Comparison of ENCODE assay signal across 17 cellular contexts in genomic region chr17:20999841-21000532, GRCh38. TPM values are rescaled to one million over a fixed set of nuclear protein-coding genes. Genes with fewer than 3 reads are reported as not detected.
DNase-seq lines count a peak whose midpoint lies in the region; ATAC-seq and TF ChIP-seq lines count a peak whose summit lies in the region.
"Had no signal": no experiment of that assay in that cellular context is flagged by ENCODE, and none has a peak within 500 bp of the region (broad histone marks: within the 10 kb centered on the region; RNA-seq: fewer than 3 reads in every experiment).

No MANE protein-coding gene starts in this region.

- no peak overlapping the region for H3K4me2 ChIP-seq in Karpas-422 (ENCODE audit: low read depth, low read length, poor library complexity, severe bottlenecking)

- peaks cover 43% of the 10 kb centered on the region for H4K20me1 ChIP-seq in Karpas-422 (ENCODE audit: insufficient read depth, low read depth, low read length)

- intact Hi-C loops in left lung (cut with DNase I) = no loop called here

- H3K9me3 Mint-ChIP-seq in activated T-cell treated with anti-CD3 and anti-CD28 coated beads, Interleukin-2, amount 50 U/mL, for 24 hours = no peaks in the 10 kb centered on the region
- H3K9me3 Mint-ChIP-seq in activated T-cell treated with anti-CD3 and anti-CD28 coated beads, Interleukin-2, amount 50 U/mL, for 4 hours = no peaks in the 10 kb centered on the region
- H3K9me3 Mint-ChIP-seq in WTC11 = no peaks in the 10 kb centered on the region

- H3K9me2 ChIP-seq in Karpas-422 (replicated peaks; ENCODE audit: insufficient read depth, low read length) = no peaks in the 10 kb centered on the region

- H3K9me3 ChIP-seq in left lung (no peaks in the 10 kb centered on the region), subcutaneous abdominal adipose tissue (ENCODE audit: control insufficient read depth in 5 of 5, low read length in 5 of 5) (no peaks in the 10 kb centered on the region), Karpas-422 (ENCODE audit: low read length) (no peaks in the 10 kb centered on the region)
- H3K9me3 ChIP-seq: body of pancreas, MG63, testis had no signal

- H3K36me3 ChIP-seq in left lung (peaks cover 0 to 59% of the 10 kb centered on the region in 2 donors), subcutaneous abdominal adipose tissue (ENCODE audit: control insufficient read depth in 5 of 5, insufficient read depth in 5 of 5, low read length in 5 of 5) (peaks cover 0 to 64% (median 58%) of the 10 kb centered on the region in 5 donors), Karpas-422 (ENCODE audit: insufficient read depth, low read length) (peaks cover 24% of the 10 kb centered on the region)

- H3K27ac ChIP-seq in left lung (no peak overlapping the region), subcutaneous abdominal adipose tissue (ENCODE audit: low read depth, low read length) (peak overlapping the region; percentile 57), Karpas-422 (ENCODE audit: low read length) (no peak overlapping the region)
- H3K27ac ChIP-seq: body of pancreas, epithelial cell of prostate, HL-60 had no signal

- H3K79me2 ChIP-seq in Karpas-422 (ENCODE audit: low read length) = no peaks in the 10 kb centered on the region

- no peaks in the 10 kb centered on the region for H3K27me3 ChIP-seq in left lung
- H3K27me3 ChIP-seq in subcutaneous abdominal adipose tissue (ENCODE audit: control insufficient read depth in 5 of 5, insufficient read depth in 4 of 5, low read length in 5 of 5) = no peaks in the 10 kb centered on the region
- no peaks in the 10 kb centered on the region for H3K27me3 ChIP-seq in Karpas-422 (ENCODE audit: low read length)
- H3K27me3 ChIP-seq: body of pancreas, MG63, testis had no signal

- TF ChIP-seq CTCF in WTC11 (IDR thresholded peaks at IDR 0.05) = no peak
- TF ChIP-seq CTCF in left lung (IDR thresholded peaks at IDR 0.05) = no peak

- peaks cover 64% of the 10 kb centered on the region for H3K36me3 Mint-ChIP-seq in activated T-cell treated with anti-CD3 and anti-CD28 coated beads, Interleukin-2, amount 50 U/mL, for 24 hours (ENCODE audit: low read depth)
- peaks cover 16% of the 10 kb centered on the region for H3K36me3 Mint-ChIP-seq in activated T-cell treated with anti-CD3 and anti-CD28 coated beads, Interleukin-2, amount 50 U/mL, for 4 hours (ENCODE audit: insufficient read depth)
- H3K36me3 Mint-ChIP-seq in WTC11 = peaks cover 41% of the 10 kb centered on the region

- H3K4me1 Mint-ChIP-seq in activated T-cell treated with anti-CD3 and anti-CD28 coated beads, Interleukin-2, amount 50 U/mL, for 24 hours (ENCODE audit: low read depth) = peaks cover 35% of the 10 kb centered on the region
- peaks cover 30% of the 10 kb centered on the region for H3K4me1 Mint-ChIP-seq in activated T-cell treated with anti-CD3 and anti-CD28 coated beads, Interleukin-2, amount 50 U/mL, for 4 hours (ENCODE audit: low read depth)
- H3K4me1 Mint-ChIP-seq in WTC11 = peaks cover 15% of the 10 kb centered on the region; the same call in 1 of the 2 replicates

- no peak overlapping the region for H3K4me3 ChIP-seq in left lung
- H3K4me3 ChIP-seq in subcutaneous abdominal adipose tissue (ENCODE audit: low read depth in 1 of 5, low read length in 5 of 5) = no peak overlapping the region
- no peak overlapping the region for H3K4me3 ChIP-seq in Karpas-422 (ENCODE audit: low read length)
- H3K4me3 ChIP-seq: body of pancreas, MG63, testis had no signal

- H3K27ac Mint-ChIP-seq in activated T-cell treated with anti-CD3 and anti-CD28 coated beads, Interleukin-2, amount 50 U/mL, for 24 hours = peak overlapping the region; percentile 86
- H3K27ac Mint-ChIP-seq in WTC11 = peak overlapping the region; percentile 76

- POLR2A ChIA-PET in WTC11 (lab: Charles Lee) = no interaction called here

- no peak overlapping the region for H3K4me3 Mint-ChIP-seq in activated T-cell treated with anti-CD3 and anti-CD28 coated beads, Interleukin-2, amount 50 U/mL, for 24 hours
- no peak overlapping the region for H3K4me3 Mint-ChIP-seq in activated T-cell treated with anti-CD3 and anti-CD28 coated beads, Interleukin-2, amount 50 U/mL, for 4 hours
- no peak overlapping the region for H3K4me3 Mint-ChIP-seq in WTC11

- peaks cover 2 to 27% of the 10 kb centered on the region in 2 donors for H3K4me1 ChIP-seq in left lung
- peaks cover 2 to 48% (median 38%) of the 10 kb centered on the region in 5 donors for H3K4me1 ChIP-seq in subcutaneous abdominal adipose tissue (ENCODE audit: control insufficient read depth in 5 of 5, insufficient read depth in 5 of 5, low read length in 5 of 5)
- H3K4me1 ChIP-seq in Karpas-422 (ENCODE audit: low read length) = no peaks in the 10 kb centered on the region
- H3K4me1 ChIP-seq: body of pancreas had no signal

- no peak for ATAC-seq in activated T-cell treated with anti-CD3 and anti-CD28 coated beads, Interleukin-2, amount 50 U/mL, for 4 hours
- ATAC-seq in WTC11 (no peak), left lung (peak; percentile 4), HG03432 (IDR thresholded peaks at IDR 0.05; ENCODE audit: unreplicated experiment) (no peak)
- ATAC-seq: body of pancreas had no signal

- H3K27me3 Mint-ChIP-seq in activated T-cell treated with anti-CD3 and anti-CD28 coated beads, Interleukin-2, amount 50 U/mL, for 24 hours = no peaks in the 10 kb centered on the region
- H3K27me3 Mint-ChIP-seq in activated T-cell treated with anti-CD3 and anti-CD28 coated beads, Interleukin-2, amount 50 U/mL, for 4 hours (ENCODE audit: low read depth) = no peaks in the 10 kb centered on the region
- H3K27me3 Mint-ChIP-seq in WTC11 (ENCODE audit: low read depth) = no peaks in the 10 kb centered on the region

- no peak overlapping the region for H2AFZ ChIP-seq in Karpas-422 (ENCODE audit: low read length)

- CTCF ChIA-PET in WTC11 (lab: Charles Lee) = interaction anchor here (0.6 to 2.7 kb wide), 4 partner anchors 43 to 198 kb away, joined by 3 to 12 read pairs (median 6); no protein-coding TSS in a partner anchor

- H3K9ac ChIP-seq in subcutaneous abdominal adipose tissue (ENCODE audit: low read length in 5 of 5) = no peak overlapping the region
- H3K9ac ChIP-seq in Karpas-422 (ENCODE audit: low read length) = no peak overlapping the region

- no peak for DNase-seq in activated T-cell treated with anti-CD3 and anti-CD28 coated beads, Interleukin-2, amount 50 U/mL, for 24 hours
- no peak for DNase-seq in activated T-cell treated with anti-CD3 and anti-CD28 coated beads, Interleukin-2, amount 50 U/mL, for 4 hours
- DNase-seq in WTC11 (ENCODE audit: low spot score) (no peak), left lung (no peak), Karpas-422 (no peak)
- no peak for DNase-seq in activated CD8-positive, alpha-beta memory T cell treated with anti-CD3 and anti-CD28 coated beads, Interleukin-2, amount 50 U/mL, for 48 hours
- DNase-seq: DMS53, GOT3, MG63, NCI-H2107, SIG-M5 had no signal

TF ChIP-seq in WTC11, 78 proteins besides CTCF, POLR2A, EP300 and RAD21:
- TF ChIP-seq, protein P1, sequence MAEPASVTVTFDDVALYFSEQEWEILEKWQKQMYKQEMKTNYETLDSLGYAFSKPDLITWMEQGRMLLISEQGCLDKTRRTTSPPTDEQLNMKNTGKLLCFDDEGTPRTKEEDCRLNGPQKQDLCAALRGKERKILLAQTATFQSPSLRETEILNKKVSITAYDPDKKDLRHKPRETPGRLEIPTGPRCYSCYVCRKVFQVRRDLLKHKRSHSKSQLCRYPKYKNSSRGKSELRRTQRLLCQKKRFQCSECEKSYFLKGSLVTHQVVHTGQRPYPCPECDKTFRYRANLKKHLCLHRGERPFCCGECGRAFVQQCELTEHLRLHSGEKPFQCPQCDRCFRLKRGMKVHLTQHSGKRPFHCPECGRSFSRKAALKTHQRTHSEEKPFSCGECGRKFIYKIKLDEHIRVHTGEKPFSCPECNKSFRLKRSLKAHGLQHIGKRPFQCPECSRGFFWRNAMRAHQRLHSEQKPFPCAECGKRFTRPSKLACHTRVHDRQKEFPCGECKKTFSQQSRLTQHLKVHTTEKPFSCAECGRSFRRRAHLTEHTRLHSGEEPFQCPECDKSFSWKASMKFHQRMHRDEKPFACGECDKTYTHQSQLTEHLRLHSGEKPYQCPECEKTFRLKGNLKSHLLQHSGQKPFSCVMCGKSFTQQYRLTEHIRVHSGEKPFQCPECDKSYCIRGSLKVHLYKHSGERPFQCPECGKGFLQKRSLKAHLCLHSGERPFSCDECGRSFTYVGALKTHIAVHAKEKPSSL (CRISPR knock-in tag; conservative IDR thresholded peaks at IDR 0.05) = no peak
- TF ChIP-seq HMGA2 (CRISPR knock-in tag; IDR thresholded peaks at IDR 0.05) = no peak
- TF ChIP-seq, protein P2, sequence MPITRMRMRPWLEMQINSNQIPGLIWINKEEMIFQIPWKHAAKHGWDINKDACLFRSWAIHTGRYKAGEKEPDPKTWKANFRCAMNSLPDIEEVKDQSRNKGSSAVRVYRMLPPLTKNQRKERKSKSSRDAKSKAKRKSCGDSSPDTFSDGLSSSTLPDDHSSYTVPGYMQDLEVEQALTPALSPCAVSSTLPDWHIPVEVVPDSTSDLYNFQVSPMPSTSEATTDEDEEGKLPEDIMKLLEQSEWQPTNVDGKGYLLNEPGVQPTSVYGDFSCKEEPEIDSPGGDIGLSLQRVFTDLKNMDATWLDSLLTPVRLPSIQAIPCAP (CRISPR knock-in tag; IDR thresholded peaks at IDR 0.05) = no peak
- no peak for TF ChIP-seq ZNF219 (CRISPR knock-in tag; IDR thresholded peaks at IDR 0.05; ENCODE audit: borderline replicate concordance)
- TF ChIP-seq, protein P3, sequence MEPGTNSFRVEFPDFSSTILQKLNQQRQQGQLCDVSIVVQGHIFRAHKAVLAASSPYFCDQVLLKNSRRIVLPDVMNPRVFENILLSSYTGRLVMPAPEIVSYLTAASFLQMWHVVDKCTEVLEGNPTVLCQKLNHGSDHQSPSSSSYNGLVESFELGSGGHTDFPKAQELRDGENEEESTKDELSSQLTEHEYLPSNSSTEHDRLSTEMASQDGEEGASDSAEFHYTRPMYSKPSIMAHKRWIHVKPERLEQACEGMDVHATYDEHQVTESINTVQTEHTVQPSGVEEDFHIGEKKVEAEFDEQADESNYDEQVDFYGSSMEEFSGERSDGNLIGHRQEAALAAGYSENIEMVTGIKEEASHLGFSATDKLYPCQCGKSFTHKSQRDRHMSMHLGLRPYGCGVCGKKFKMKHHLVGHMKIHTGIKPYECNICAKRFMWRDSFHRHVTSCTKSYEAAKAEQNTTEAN (CRISPR knock-in tag; IDR thresholded peaks at IDR 0.05) = no peak
- TF ChIP-seq FOXK1 (CRISPR knock-in tag; IDR thresholded peaks at IDR 0.05) = no peak
TF ChIP-seq in WTC11: peak in this region for 0.

RNA-seq across cellular contexts. Expression of gene USP22, which starts 42.8 kb away (rescaled TPM):
- 100 to 1,000 TPM; 112 to 125 (median 124) TPM for total RNA-seq in activated T-cell treated with anti-CD3 and anti-CD28 coated beads, Interleukin-2, amount 50 U/mL, for 4 hours
- total RNA-seq in WTC11 (2021) (278 to 289 TPM (median 281 TPM) in 3 replicates), left lung (100 to 1,000 TPM; 157 to 187 TPM)
- total RNA-seq in Karpas-422 (2014; rRNA removed; shearing (Covaris generic); ENCODE audit: low replicate concordance) = 133 and 149 TPM in 2 replicates
